ENCODE assay signal across 9 cellular contexts in genomic region chr1:10510520-10511493, GRCh38. TPM values are rescaled to one million over a fixed set of nuclear protein-coding genes. Genes with fewer than 3 reads are reported as not detected.
DNase-seq lines count a peak whose midpoint lies in the region; ATAC-seq and TF ChIP-seq lines count a peak whose summit lies in the region.
"Had no signal": no experiment of that assay in that cellular context is flagged by ENCODE, and none has a peak within 500 bp of the region (broad histone marks: within the 10 kb centered on the region; RNA-seq: fewer than 3 reads in every experiment).

No MANE protein-coding gene starts in this region.

- H3K36me3 ChIP-seq in liver (ENCODE audit: control insufficient read depth in 4 of 4, insufficient read depth in 3 of 4, low read depth in 1 of 4, low read length in 3 of 4) (no peaks in the 10 kb centered on the region), HAP-1 (replicated peaks) (no peaks in the 10 kb centered on the region; the same call in 1 of the 2 replicates)

- H3K27me3 ChIP-seq in AG04450 (ENCODE audit: control insufficient read depth, insufficient read depth, low read length) (no peaks in the 10 kb centered on the region), liver (ENCODE audit: control insufficient read depth in 4 of 4, insufficient read depth in 4 of 4, low read length in 3 of 4) (no peaks in the 10 kb centered on the region), HAP-1 (ENCODE audit: low read depth) (no peaks in the 10 kb centered on the region)

- H3K4me3 ChIP-seq in AG04450 (ENCODE audit: low read depth, low read length) (peak overlapping the region; percentile 38), liver (ENCODE audit: low read depth in 1 of 3, low read length in 3 of 3) (no peak overlapping the region), HAP-1 (no peak overlapping the region)

- H3K27ac ChIP-seq in AG04450 (ENCODE audit: low read depth, low read length): peak overlapping the region; percentile 75
- H3K27ac ChIP-seq in liver (ENCODE audit: low read depth in 1 of 2, low read length in 2 of 2): peak overlapping the region; percentile 38 to 78

- POLR2A ChIA-PET in AG04450 (lab: Yijun Ruan, JAX): interaction anchor here (0.6 to 1.2 kb wide), 3 partner anchors 12 to 22 kb away, joined by 3 to 5 read pairs (median 4); no protein-coding TSS in a partner anchor

- peak; percentile 81 for ATAC-seq in GM18873 (IDR thresholded peaks at IDR 0.05; ENCODE audit: low FRiP score, unreplicated experiment)
- peak; percentile 74 for ATAC-seq in HG03159 (IDR thresholded peaks at IDR 0.05; ENCODE audit: unreplicated experiment)
- ATAC-seq in SK-N-SH treated with all-trans-retinoic acid at 6 μM for 48 hours: peak; percentile 78

- in situ Hi-C loops in HAP-1 (cut with MboI; ENCODE audit: low sequenced_read_pairs): no loop called here

- WGBS in liver: 61% methylated on average over 12 of the region's 12 CpGs

- no peak for TF ChIP-seq RAD21 in liver (IDR thresholded peaks at IDR 0.05)

- H3K9me3 ChIP-seq in AG04450 (ENCODE audit: control insufficient read depth, insufficient read depth, low read length) (no peaks in the 10 kb centered on the region), liver (ENCODE audit: control insufficient read depth in 4 of 4, low read length in 3 of 4) (no peaks in the 10 kb centered on the region), HAP-1 (no peaks in the 10 kb centered on the region; the same call in 1 of the 2 replicates)

- CTCF ChIA-PET in AG04450 (lab: Charles Lee): interaction anchor here (1.4 to 9.3 kb wide), 3 partner anchors 16 to 399 kb away, joined by 3 to 89 read pairs (median 34); no protein-coding TSS in a partner anchor

- no peak overlapping the region for H3K9ac ChIP-seq in liver (ENCODE audit: low read depth in 1 of 2, low read length in 2 of 2)

- H3K4me1 ChIP-seq in liver (ENCODE audit: control insufficient read depth in 4 of 4, insufficient read depth in 4 of 4, low read length in 3 of 4) (peaks cover 17 to 67% (median 49%) of the 10 kb centered on the region in 4 donors), HAP-1 (peaks cover 14% of the 10 kb centered on the region)

- DNase-seq in AG04450 (ENCODE audit: low read depth, low spot score): peak; percentile 66
- peak; percentile 79 for DNase-seq in activated naive CD4-positive, alpha-beta T cell treated with anti-CD3 and anti-CD28 coated beads, Interleukin-2, amount 50 U/mL, for 16 hours
- DNase-seq in stimulated activated CD8-positive, alpha-beta memory T cell treated with anti-CD3 and anti-CD28 coated beads, Interleukin-4, amount 100 ng/mL, for 4 hours (ENCODE audit: low read depth in 2 of 2, low spot score in 1 of 2): peak; percentile 49 to 59
- DNase-seq in HAP-1 (ENCODE audit: low spot score in 2 of 2): no peak
- DNase-seq: right cardiac atrium had no signal

- TF ChIP-seq CTCF in AG04450 (IDR thresholded peaks at IDR 0.05; ENCODE audit: low read depth, low read length) (no peak), liver (IDR thresholded peaks at IDR 0.05; ENCODE audit: low read depth, low read length, missing input control) (no peak)

TF ChIP-seq in SK-N-SH treated with all-trans-retinoic acid at 6 μM for 48 hours, 23 proteins besides CTCF, POLR2A, EP300 and RAD21 (continues in another document):
- peak; percentile 56; the same call in 1 of the 2 replicates for TF ChIP-seq ZNF8 (CRISPR knock-in tag; IDR thresholded peaks at IDR 0.05)
- TF ChIP-seq CSRNP3 (CRISPR knock-in tag; IDR thresholded peaks at IDR 0.05): no peak
- TF ChIP-seq CSDC2 (CRISPR knock-in tag; IDR thresholded peaks at IDR 0.05): no peak
- TF ChIP-seq ZFP30 (CRISPR knock-in tag; IDR thresholded peaks at IDR 0.05): no peak
- no peak for TF ChIP-seq PPARA (CRISPR knock-in tag; IDR thresholded peaks at IDR 0.05; ENCODE audit: borderline replicate concordance)
- TF ChIP-seq POU6F1 (CRISPR knock-in tag; IDR thresholded peaks at IDR 0.05; ENCODE audit: borderline replicate concordance, low read depth): no peak
- peak; percentile 38; the same call in 1 of the 2 replicates for TF ChIP-seq ISL1 (CRISPR knock-in tag; IDR thresholded peaks at IDR 0.05)
- no peak for TF ChIP-seq ZFP3 (CRISPR knock-in tag; IDR thresholded peaks at IDR 0.05)

TF ChIP-seq in liver, 16 proteins besides CTCF, POLR2A, EP300 and RAD21:
- no peak for TF ChIP-seq SP1 (IDR thresholded peaks at IDR 0.05)
- TF ChIP-seq JUND (IDR thresholded peaks at IDR 0.05): peak in 1 of 2 donors; percentile 11

RNA-seq across cellular contexts. Expression of gene PEX14, which starts 36.1 kb away (rescaled TPM):
- polyA plus RNA-seq in AG04450 (2011; rRNA removed): 6.6 and 7.7 TPM in 2 replicates
- 5.5 and 7.5 TPM in 2 replicates for polyA minus RNA-seq in AG04450 (2011; rRNA and poly(A)+ RNA removed)
- total RNA-seq in liver: 10 to 100 TPM in 1 of 2 donors, 1 to 10 TPM in 1; 7.1 to 11.5 TPM
- 10 to 100 TPM; 11.9 to 16.1 TPM for polyA plus RNA-seq in liver

RNA-seq across cellular contexts. Expression of gene DFFA, which starts 38.5 kb away (rescaled TPM):
- 33.6 and 35.3 TPM in 2 replicates for polyA plus RNA-seq in AG04450 (2011; rRNA removed)
- polyA minus RNA-seq in AG04450 (2011; rRNA and poly(A)+ RNA removed): 27.2 and 30.3 TPM in 2 replicates
- 10 to 100 TPM; 10.6 to 20.0 TPM for total RNA-seq in liver
- polyA plus RNA-seq in liver: 10 to 100 TPM; 11.5 to 17.1 TPM

Comparison
In these comparisons a context has a peak if more than half of its experiments do, and no peak if none do; other contexts are left out.
1. DNase-seq: peak in AG04450 (single experiment), activated naive CD4-positive, alpha-beta T cell treated with anti-CD3 and anti-CD28 coated beads, Interleukin-2, amount 50 U/mL, for 16 hours (single experiment) and stimulated activated CD8-positive, alpha-beta memory T cell treated with anti-CD3 and anti-CD28 coated beads, Interleukin-4, amount 100 ng/mL, for 4 hours (2 of 2); none in HAP-1 (0 of 2).
2. Peak in every context shown above with its lines, with median percentiles within 50 percentile points of each other: ATAC-seq.